In genomic region chr1:174890024-174890423, GRCh38 we compare ENCODE assay signal across 1 cellular context.
TF ChIP-seq lines count a peak whose summit lies in the region.

No MANE protein-coding gene starts in this region.

TF ChIP-seq in K562, 482 proteins besides CTCF, POLR2A, EP300 and RAD21 (continued from another document and continues in another):
- 0 out of 4 replicates have a peak, but pooled peaks of 1 of the 2 experiments have one; percentile 2 for TF ChIP-seq MNT (conservative IDR thresholded peaks at IDR 0.05)
- TF ChIP-seq ETS2 (tag; IDR thresholded peaks at IDR 0.05; ENCODE audit: borderline replicate concordance, poor library complexity, severe bottlenecking): no peak
- TF ChIP-seq DMBX1 (CRISPR knock-in tag; IDR thresholded peaks at IDR 0.05; ENCODE audit: borderline replicate concordance): no peak
- no peak for TF ChIP-seq ZSCAN32 (CRISPR knock-in tag; IDR thresholded peaks at IDR 0.05)
- no peak for TF ChIP-seq RBM22 (IDR thresholded peaks at IDR 0.05; ENCODE audit: low read depth, low read length, poor library complexity, severe bottlenecking)
- TF ChIP-seq EWSR1 (IDR thresholded peaks at IDR 0.05; ENCODE audit: borderline replicate concordance, low read depth, partially characterized antibody): no peak
- TF ChIP-seq JUND (IDR thresholded peaks at IDR 0.05; ENCODE audit: borderline replicate concordance, low read depth, low read length): peak; percentile 81; the same call in 1 of the 2 replicates
- peak; percentile 77; the same call in 2 of the 3 replicates for TF ChIP-seq JUND (tag; IDR thresholded peaks at IDR 0.05; ENCODE audit: borderline replicate concordance, low read depth, low read length)
- TF ChIP-seq E2F6 (IDR thresholded peaks at IDR 0.05; ENCODE audit: borderline replicate concordance in 1 of 2, extremely low read depth in 1 of 2, insufficient read depth in 1 of 2, insufficient read length in 1 of 2, low read depth in 1 of 2, low read length in 1 of 2, poor library complexity in 1 of 2, severe bottlenecking in 1 of 2): no peak
- TF ChIP-seq RFX7 (CRISPR knock-in tag; IDR thresholded peaks at IDR 0.05): no peak
- TF ChIP-seq FOSL1 (tag; conservative IDR thresholded peaks at IDR 0.05): peak; percentile 77
- TF ChIP-seq GTF2B (IDR thresholded peaks at IDR 0.05; ENCODE audit: extremely low read depth, insufficient read length): no peak
- no peak for TF ChIP-seq ZNF197 (CRISPR knock-in tag; IDR thresholded peaks at IDR 0.05; ENCODE audit: low read depth)
- TF ChIP-seq ARID4B (CRISPR knock-in tag; IDR thresholded peaks at IDR 0.05): no peak
- TF ChIP-seq ATF4 (CRISPR knock-in tag; IDR thresholded peaks at IDR 0.05): no peak
- TF ChIP-seq SMAD2 (IDR thresholded peaks at IDR 0.05; ENCODE audit: low read depth, low read length): no peak
- TF ChIP-seq SLC30A9 (CRISPR knock-in tag; IDR thresholded peaks at IDR 0.05): no peak
- no peak for TF ChIP-seq ZZZ3 (IDR thresholded peaks at IDR 0.05)
- no peak for TF ChIP-seq ZNF280A (IDR thresholded peaks at IDR 0.05; ENCODE audit: low read depth, partially characterized antibody)
- TF ChIP-seq ARID1B (IDR thresholded peaks at IDR 0.05): peak; percentile 50; the same call in 1 of the 2 replicates
- no peak for TF ChIP-seq ZNF655 (CRISPR knock-in tag; IDR thresholded peaks at IDR 0.05)
- TF ChIP-seq XRCC4 (IDR thresholded peaks at IDR 0.05; ENCODE audit: extremely low read depth, insufficient read depth, insufficient read length): no peak
- TF ChIP-seq PHF8 (IDR thresholded peaks at IDR 0.05; ENCODE audit: borderline replicate concordance, low read length): no peak
- no peak for TF ChIP-seq U2AF1 (optimal IDR thresholded peaks at IDR 0.05; ENCODE audit: low read depth, low read length)
- TF ChIP-seq SMARCC2 (IDR thresholded peaks at IDR 0.05; ENCODE audit: low read depth): 0 out of 2 replicates have a peak, but pooled peaks have one; percentile 21
- no peak for TF ChIP-seq NFIX (CRISPR knock-in tag; IDR thresholded peaks at IDR 0.05; ENCODE audit: low read depth)
- TF ChIP-seq NONO (IDR thresholded peaks at IDR 0.05; ENCODE audit: low read depth in 2 of 2, low read length in 1 of 2): no peak
- TF ChIP-seq ZNF41 (CRISPR knock-in tag; conservative IDR thresholded peaks at IDR 0.05): no peak
- TF ChIP-seq ILK (tag; IDR thresholded peaks at IDR 0.05; ENCODE audit: borderline replicate concordance, low read depth): no peak
- TF ChIP-seq ZNF395 (CRISPR knock-in tag; IDR thresholded peaks at IDR 0.05): no peak
- no peak for TF ChIP-seq THAP7 (CRISPR knock-in tag; IDR thresholded peaks at IDR 0.05)
- no peak for TF ChIP-seq RREB1 (CRISPR knock-in tag; IDR thresholded peaks at IDR 0.05)
- no peak for TF ChIP-seq CREB1 (IDR thresholded peaks at IDR 0.05)
- no peak for TF ChIP-seq CREB1 (CRISPR knock-in tag; IDR thresholded peaks at IDR 0.05)
- TF ChIP-seq FOXA3 (CRISPR knock-in tag; conservative IDR thresholded peaks at IDR 0.05 in 1 of 2, IDR thresholded peaks at IDR 0.05 in 1 of 2): peak; percentile 58 to 82
